In genomic region chr13:90766503-90766902, GRCh38 we compare ENCODE assay signal across 6 cellular contexts.
"Had no signal": no experiment of that assay in that cellular context is flagged by ENCODE, and none has a peak within 500 bp of the region (broad histone marks: within the 10 kb centered on the region; RNA-seq: fewer than 3 reads in every experiment).

No MANE protein-coding gene starts in this region.

- H3K4me3 ChIP-seq: GM23338 had no signal

- H3K4me2 ChIP-seq: GM23338 had no signal

- H3K36me3 Mint-ChIP-seq: IgD-negative memory B cell had no signal

- H3K27ac Mint-ChIP-seq: GM23338, H9, IgD-negative memory B cell had no signal

- ATAC-seq: GM23338, HepG2 had no signal

- H3K27me3 Mint-ChIP-seq: IgD-negative memory B cell had no signal

- H3K4me3 Mint-ChIP-seq: GM23338, H9, IgD-negative memory B cell had no signal

- DNase-seq: H9, HCEC 1CT had no signal

- H2AFZ ChIP-seq: GM23338 had no signal

- H3K9me3 Mint-ChIP-seq: GM23338, H9 had no signal

- H3K27ac ChIP-seq: HL-60 had no signal
